Comparison of ENCODE assay signal across 1 cellular context in the genomic region with DNA sequence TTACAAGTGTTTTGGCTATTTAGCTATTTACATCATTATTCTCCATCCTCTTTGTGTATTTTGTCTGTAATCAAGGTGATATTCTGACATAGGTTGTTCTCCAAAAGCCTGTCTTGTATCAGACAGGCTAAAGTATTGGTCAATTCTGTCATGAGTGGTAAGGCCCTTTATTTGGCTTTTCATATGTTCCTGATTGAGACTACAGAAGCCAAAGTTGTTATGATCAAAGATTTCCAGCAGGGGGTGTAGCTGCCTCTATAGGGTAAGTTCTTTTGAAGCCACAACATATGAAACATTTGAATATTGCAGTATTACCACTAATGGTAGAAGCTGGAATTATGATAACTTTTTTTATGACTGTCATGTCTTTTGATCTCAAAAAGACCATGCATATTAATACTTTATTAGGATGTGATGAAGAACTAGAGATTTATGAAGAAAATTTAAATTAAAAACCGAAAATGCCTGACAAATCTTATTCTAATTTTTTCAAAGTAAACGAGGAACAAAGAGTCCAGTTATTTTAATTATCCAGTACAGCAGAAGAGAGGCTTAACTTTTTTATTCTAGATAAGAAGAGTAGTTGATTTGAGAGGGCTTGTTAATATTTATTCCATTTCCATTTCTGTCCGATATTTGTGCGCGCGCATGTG.
TF ChIP-seq lines count a peak whose summit lies in the region.

No MANE protein-coding gene starts in this region.

TF ChIP-seq in GM12878, 131 proteins besides CTCF, POLR2A, EP300 and RAD21 (continued from another document):
- TF ChIP-seq, protein P1, sequence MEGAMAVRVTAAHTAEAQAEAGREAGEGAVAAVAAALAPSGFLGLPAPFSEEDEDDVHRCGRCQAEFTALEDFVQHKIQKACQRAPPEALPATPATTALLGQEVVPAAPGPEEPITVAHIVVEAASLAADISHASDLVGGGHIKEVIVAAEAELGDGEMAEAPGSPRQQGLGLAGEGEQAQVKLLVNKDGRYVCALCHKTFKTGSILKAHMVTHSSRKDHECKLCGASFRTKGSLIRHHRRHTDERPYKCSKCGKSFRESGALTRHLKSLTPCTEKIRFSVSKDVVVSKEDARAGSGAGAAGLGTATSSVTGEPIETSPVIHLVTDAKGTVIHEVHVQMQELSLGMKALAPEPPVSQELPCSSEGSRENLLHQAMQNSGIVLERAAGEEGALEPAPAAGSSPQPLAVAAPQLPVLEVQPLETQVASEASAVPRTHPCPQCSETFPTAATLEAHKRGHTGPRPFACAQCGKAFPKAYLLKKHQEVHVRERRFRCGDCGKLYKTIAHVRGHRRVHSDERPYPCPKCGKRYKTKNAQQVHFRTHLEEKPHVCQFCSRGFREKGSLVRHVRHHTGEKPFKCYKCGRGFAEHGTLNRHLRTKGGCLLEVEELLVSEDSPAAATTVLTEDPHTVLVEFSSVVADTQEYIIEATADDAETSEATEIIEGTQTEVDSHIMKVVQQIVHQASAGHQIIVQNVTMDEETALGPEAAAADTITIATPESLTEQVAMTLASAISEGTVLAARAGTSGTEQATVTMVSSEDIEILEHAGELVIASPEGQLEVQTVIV (IDR thresholded peaks at IDR 0.05; ENCODE audit: borderline replicate concordance, partially characterized antibody) = no peak
- TF ChIP-seq TCF7 (IDR thresholded peaks at IDR 0.05; ENCODE audit: borderline replicate concordance) = 0 out of 2 replicates have a peak, but pooled peaks have one; percentile 11
- TF ChIP-seq NFXL1 (IDR thresholded peaks at IDR 0.05; ENCODE audit: borderline replicate concordance) = no peak
- TF ChIP-seq USF2 (IDR thresholded peaks at IDR 0.05; ENCODE audit: borderline replicate concordance, low read depth, low read length) = no peak
- 0 out of 2 replicates have a peak, but pooled peaks have one; percentile 42 for TF ChIP-seq STAT1 (conservative IDR thresholded peaks at IDR 0.05)
- TF ChIP-seq CREM (IDR thresholded peaks at IDR 0.05; ENCODE audit: low read depth) = no peak
- TF ChIP-seq POU2F2 (IDR thresholded peaks at IDR 0.05; ENCODE audit: borderline replicate concordance, low read depth, low read length) = 0 out of 3 replicates have a peak, but pooled peaks have one; percentile 17
- TF ChIP-seq SMARCA5 (IDR thresholded peaks at IDR 0.05) = 0 out of 2 replicates have a peak, but pooled peaks have one; percentile 42
- TF ChIP-seq SMC3 (IDR thresholded peaks at IDR 0.05; ENCODE audit: borderline replicate concordance, low read length) = peak; percentile 97
- no peak for TF ChIP-seq PAX5 (IDR thresholded peaks at IDR 0.05; ENCODE audit: borderline replicate concordance, low read depth, low read length)
- peak; percentile 51; the same call in 1 of the 2 replicates for TF ChIP-seq RUNX3 (IDR thresholded peaks at IDR 0.05; ENCODE audit: low read length)
- no peak for TF ChIP-seq JUNB (IDR thresholded peaks at IDR 0.05)
